In genomic region chr9:134689320-134690181, GRCh38 we compare ENCODE assay signal across 8 cellular contexts. TPM values are rescaled to one million over a fixed set of nuclear protein-coding genes. Genes with fewer than 3 reads are reported as not detected.
DNase-seq lines count a peak whose midpoint lies in the region; ATAC-seq and TF ChIP-seq lines count a peak whose summit lies in the region.

No MANE protein-coding gene starts in this region.

- H3K36me3 ChIP-seq in adipocyte (ENCODE audit: control insufficient read depth, insufficient read depth, low read length, severe bottlenecking) = peaks cover 71% of the 10 kb centered on the region

- H3K4me1 ChIP-seq in adipocyte (ENCODE audit: control insufficient read depth, insufficient read depth, low read length) = peaks cover 14% of the 10 kb centered on the region

- peak; percentile 80 for DNase-seq in EH (ENCODE audit: low read depth)
- peak; percentile 72 for DNase-seq in HT-29 (ENCODE audit: low spot score)
- peak; percentile 58 for DNase-seq in adipocyte (ENCODE audit: low read depth)
- peak; percentile 76 for DNase-seq in left cardiac atrium
- no peak for DNase-seq in retinal pigment epithelial cell (ENCODE audit: low read depth)
- no peak for DNase-seq in activated naive CD4-positive, alpha-beta T cell treated with anti-CD3 and anti-CD28 coated beads, Interleukin-2, amount 50 U/mL, for 16 hours
- DNase-seq in activated gamma-delta T cell treated with Interleukin-2 at 50 U/mL for 16 hours = no peak

- intact Hi-C loops in left cardiac atrium (cut with DNase I) = loop anchor here in 1 of 2 donors (10.0 kb wide), 1 partner anchor 725 kb away; no protein-coding TSS in a partner anchor

- H3K4me3 ChIP-seq in adipocyte (ENCODE audit: low read length) = no peak overlapping the region
- no peak overlapping the region for H3K4me3 ChIP-seq in retinal pigment epithelial cell (ENCODE audit: low read length)

- no peaks in the 10 kb centered on the region for H3K9me3 ChIP-seq in adipocyte (ENCODE audit: control insufficient read depth, low read length)

- H3K9ac ChIP-seq in adipocyte (ENCODE audit: low read length) = peak overlapping the region; percentile 47

- TF ChIP-seq CTCF in retinal pigment epithelial cell (conservative IDR thresholded peaks at IDR 0.05; ENCODE audit: low read depth, low read length) = peak; percentile 78

- ATAC-seq in left cardiac atrium (peak; percentile 76 to 82), HG03571 (IDR thresholded peaks at IDR 0.05; ENCODE audit: unreplicated experiment) (no peak)

- no peaks in the 10 kb centered on the region for H3K27me3 ChIP-seq in adipocyte (replicated peaks; ENCODE audit: control insufficient read depth, insufficient read depth, low read length)

RNA-seq across cellular contexts. Expression of gene COL5A1, which starts 47.9 kb away (rescaled TPM):
- total RNA-seq in HT-29 (2014; rRNA removed; shearing (Covaris generic)) = 0.43 TPM in 1 of 2 replicates, not detected in the other
- 10 to 100 TPM; 29.8 to 35.2 TPM for total RNA-seq in left cardiac atrium

Comparison
In these comparisons a context has a peak if more than half of its experiments do, and no peak if none do; other contexts are left out.
1. DNase-seq: peak in EH (single experiment), HT-29 (single experiment), adipocyte (single experiment) and left cardiac atrium (single experiment); none in retinal pigment epithelial cell (single experiment), activated naive CD4-positive, alpha-beta T cell treated with anti-CD3 and anti-CD28 coated beads, Interleukin-2, amount 50 U/mL, for 16 hours (single experiment) and activated gamma-delta T cell treated with Interleukin-2 at 50 U/mL for 16 hours (single experiment).
2. RNA of gene COL5A1, which starts 47.9 kb away (total RNA-seq): 29.8 to 35.2 TPM in left cardiac atrium; 0.43 TPM in HT-29; every median in the first group is over 10 times any median in the second.